ENCODE assay signal across 1 cellular context in genomic region chr19:5039642-5040543, GRCh38.
TF ChIP-seq lines count a peak whose summit lies in the region.

No MANE protein-coding gene starts in this region.

TF ChIP-seq in HCT116, 20 proteins besides CTCF, POLR2A, EP300 and RAD21 (continued from another document):
- TF ChIP-seq CEBPB (IDR thresholded peaks at IDR 0.05; ENCODE audit: low read depth) = no peak
